Comparison of ENCODE assay signal across 11 cellular contexts in genomic region chrX:12138366-12139313, GRCh38. TPM values are rescaled to one million over a fixed set of nuclear protein-coding genes. Genes with fewer than 3 reads are reported as not detected.
DNase-seq lines count a peak whose midpoint lies in the region; ATAC-seq and TF ChIP-seq lines count a peak whose summit lies in the region.
"Had no signal": no experiment of that assay in that cellular context is flagged by ENCODE, and none has a peak within 500 bp of the region (broad histone marks: within the 10 kb centered on the region; RNA-seq: fewer than 3 reads in every experiment).

Gene FRMPD4 (plus strand): TSS chrX:12138473. CDS start chrX:12138972, 499 bp downstream.

- no peaks in the 10 kb centered on the region for H3F3A ChIP-seq in PC-9 (ENCODE audit: insufficient read depth, low read depth)

- H3K36me3 ChIP-seq in ES-I3 (ENCODE audit: insufficient read depth, low read length) (no peaks in the 10 kb centered on the region), PC-9 (ENCODE audit: low read depth) (no peaks in the 10 kb centered on the region), heart right ventricle (no peaks in the 10 kb centered on the region), prostate gland (no peaks in the 10 kb centered on the region)

- no peak within 1 kb of the TSS for H3K4me3 ChIP-seq in PC-9
- peak within 1 kb of the TSS; percentile 17 to 53 (median 40) for H3K4me3 ChIP-seq in heart right ventricle
- H3K4me3 ChIP-seq in prostate gland, result peak within 1 kb of the TSS; percentile 14 to 27

- peak within 1 kb of the TSS; percentile 36 for H3K4me2 ChIP-seq in PC-9

- no peaks in the 10 kb centered on the region for H3K9me3 ChIP-seq in ES-I3 (ENCODE audit: control insufficient read depth, insufficient read depth, low read length)
- H3K9me3 ChIP-seq in PC-9 (ENCODE audit: insufficient read depth, low read depth), result no peaks in the 10 kb centered on the region
- no peaks in the 10 kb centered on the region for H3K9me3 ChIP-seq in heart right ventricle
- H3K9me3 ChIP-seq in prostate gland, result no peaks in the 10 kb centered on the region

- POLR2A ChIA-PET in PC-9 (lab: Charles Lee; ENCODE audit: unreplicated experiment), result no interaction called here

- peak in 6 of 8 donors; percentile 28 to 71 (median 50) for ATAC-seq in heart right ventricle
- ATAC-seq in natural killer cell treated with Interleukin-12 subunit alpha and Interleukin-12 subunit beta and Interleukin-15 and Interleukin-18, amount 100 ng/mL, for 72 hours, result no peak
- ATAC-seq in GM21528 (IDR thresholded peaks at IDR 0.05; ENCODE audit: low FRiP score, unreplicated experiment), result no peak

- H2AFZ ChIP-seq in PC-9, result no peak within 1 kb of the TSS

- TF ChIP-seq CTCF in PC-9 (conservative IDR thresholded peaks at IDR 0.05) (no peak), heart right ventricle (IDR thresholded peaks at IDR 0.05) (peak in 4 of 9 donors; percentile 16 to 43 (median 40)), prostate gland (IDR thresholded peaks at IDR 0.05) (no peak)

- intact Hi-C loops in PC-9 (cut with micrococcal nuclease; ENCODE audit: unreplicated experiment) (no loop called here), heart right ventricle (cut with DNase I) (no loop called here), prostate gland (cut with DNase I) (no loop called here)

- no peaks in the 10 kb centered on the region for H3K9me3 Mint-ChIP-seq in natural killer cell treated with Interleukin-12 subunit alpha and Interleukin-12 subunit beta and Interleukin-15 and Interleukin-18, amount 100 ng/mL, for 72 hours

- WGBS in heart right ventricle, 2 donors, result 1 to 2% methylated on average over 46 to 80 of the region's 80 CpGs
- 7% methylated on average over 18 of the region's 80 CpGs for WGBS in prostate gland

- H3K79me2 ChIP-seq in PC-9 (ENCODE audit: low read depth), result no peaks in the 10 kb centered on the region

- no peak within 1 kb of the TSS for H3K27ac Mint-ChIP-seq in natural killer cell treated with Interleukin-12 subunit alpha and Interleukin-12 subunit beta and Interleukin-15 and Interleukin-18, amount 100 ng/mL, for 72 hours
- H3K27ac Mint-ChIP-seq: activated naive CD8-positive, alpha-beta T cell; naive B cell had no signal

- H3K9me2 ChIP-seq in PC-9 (ENCODE audit: insufficient read depth), result no peaks in the 10 kb centered on the region

- H3K27me3 Mint-ChIP-seq in natural killer cell treated with Interleukin-12 subunit alpha and Interleukin-12 subunit beta and Interleukin-15 and Interleukin-18, amount 100 ng/mL, for 72 hours, result peaks cover 0 to 12% of the 10 kb centered on the region in 2 donors

- no peak for TF ChIP-seq POLR2A in prostate gland (IDR thresholded peaks at IDR 0.05)

- H3K27ac ChIP-seq in PC-9, result no peak within 1 kb of the TSS
- H3K27ac ChIP-seq in heart right ventricle, result no peak within 1 kb of the TSS
- H3K27ac ChIP-seq in prostate gland, result no peak within 1 kb of the TSS

- DNase-seq in PC-9 (no peak), heart right ventricle (peak; percentile 3 to 9), prostate gland (ENCODE audit: low spot score) (no peak), HUDEP-2 (lab: John Stamatoyannopoulos, UW; ENCODE audit: unreplicated experiment in 76 of 76) (no peak), NCI-H1436 (lab: John Stamatoyannopoulos, UW) (no peak)
- no peak for DNase-seq in natural killer cell treated with Interleukin-12 subunit alpha and Interleukin-12 subunit beta and Interleukin-15 and Interleukin-18, amount 100 ng/mL, for 72 hours (ENCODE audit: low spot score)
- DNase-seq: naive B cell, SHP77 had no signal

- H3K4me1 Mint-ChIP-seq in natural killer cell treated with Interleukin-12 subunit alpha and Interleukin-12 subunit beta and Interleukin-15 and Interleukin-18, amount 100 ng/mL, for 72 hours (ENCODE audit: low read depth in 2 of 2), result no peaks in the 10 kb centered on the region

- no peak within 1 kb of the TSS for H3K4me3 Mint-ChIP-seq in natural killer cell treated with Interleukin-12 subunit alpha and Interleukin-12 subunit beta and Interleukin-15 and Interleukin-18, amount 100 ng/mL, for 72 hours
- H3K4me3 Mint-ChIP-seq: activated naive CD8-positive, alpha-beta T cell had no signal

- no peaks in the 10 kb centered on the region for H4K20me1 ChIP-seq in PC-9 (ENCODE audit: insufficient read depth)

- H3K4me1 ChIP-seq in ES-I3 (ENCODE audit: insufficient read depth, low read length), result no peaks in the 10 kb centered on the region; the same call in 1 of the 2 replicates
- no peaks in the 10 kb centered on the region for H3K4me1 ChIP-seq in PC-9 (replicated peaks; ENCODE audit: insufficient read depth)
- no peaks in the 10 kb centered on the region for H3K4me1 ChIP-seq in heart right ventricle
- H3K4me1 ChIP-seq in prostate gland (replicated peaks), result no peaks in the 10 kb centered on the region

- peak within 1 kb of the TSS; percentile 69 for H3K9ac ChIP-seq in ES-I3 (ENCODE audit: low read depth, low read length)

- H3K27me3 ChIP-seq in PC-9 (ENCODE audit: insufficient read depth, low read depth), result no peaks in the 10 kb centered on the region; the same call in 1 of the 2 replicates
- peaks cover 0 to 56% (median 3%) of the 10 kb centered on the region in 7 donors for H3K27me3 ChIP-seq in heart right ventricle
- no peaks in the 10 kb centered on the region for H3K27me3 ChIP-seq in prostate gland (replicated peaks; ENCODE audit: insufficient read depth)

- no TSS peak for BruUV-seq in PC-9 (replicated peaks; lab: Mats Ljungman, UMichigan)

- H3K36me3 Mint-ChIP-seq in natural killer cell treated with Interleukin-12 subunit alpha and Interleukin-12 subunit beta and Interleukin-15 and Interleukin-18, amount 100 ng/mL, for 72 hours, result no peaks in the 10 kb centered on the region
- H3K36me3 Mint-ChIP-seq: activated naive CD8-positive, alpha-beta T cell; naive B cell had no signal

- CTCF ChIA-PET in PC-9 (lab: Charles Lee), result no interaction called here

RNA-seq across cellular contexts. Expression of gene FRMPD4, which starts in this region (rescaled TPM):
- total RNA-seq in PC-9 (2021) (not detected in 2 replicates), heart right ventricle (1 to 10 TPM in 8 of 10 donors, under 1 TPM in 2; 0.40 to 4.1 (median 2.4) TPM), prostate gland (1 to 10 TPM in 1 of 2 donors, under 1 TPM in 1; 0.09 to 1.2 TPM)
- polyA plus RNA-seq in heart right ventricle, result under 1 TPM; 0.03 to 0.44 TPM
- not detected for total RNA-seq in natural killer cell treated with Interleukin-12 subunit alpha and Interleukin-12 subunit beta and Interleukin-15 and Interleukin-18, amount 100 ng/mL, for 72 hours

Comparison
In these comparisons a context has a peak if more than half of its experiments do, and no peak if none do; other contexts are left out.
1. DNase-seq: peak in heart right ventricle (2 of 2); none in PC-9 (0 of 2), prostate gland (single experiment), natural killer cell treated with Interleukin-12 subunit alpha and Interleukin-12 subunit beta and Interleukin-15 and Interleukin-18, amount 100 ng/mL, for 72 hours (single experiment), HUDEP-2 (0 of 76) and NCI-H1436 (single experiment).
2. ATAC-seq: peak in heart right ventricle (6 of 8); none in natural killer cell treated with Interleukin-12 subunit alpha and Interleukin-12 subunit beta and Interleukin-15 and Interleukin-18, amount 100 ng/mL, for 72 hours (0 of 2) and GM21528 (single experiment).